In genomic region chr12:6979453-6979852, GRCh38 we compare ENCODE assay signal across 27 cellular contexts. TPM values are rescaled to one million over a fixed set of nuclear protein-coding genes. Genes with fewer than 3 reads are reported as not detected.
DNase-seq lines count a peak whose midpoint lies in the region; ATAC-seq, FAIRE-seq and TF ChIP-seq lines count a peak whose summit lies in the region.
"Had no signal": no experiment of that assay in that cellular context is flagged by ENCODE, and none has a peak within 500 bp of the region (broad histone marks: within the 10 kb centered on the region; RNA-seq: fewer than 3 reads in every experiment).

No MANE protein-coding gene starts in this region.

- DNase-seq in activated T-cell treated with anti-CD3 and anti-CD28 coated beads, Interleukin-2, amount 50 U/mL, for 24 hours = no peak
- DNase-seq in activated T-cell treated with anti-CD3 and anti-CD28 coated beads, Interleukin-2, amount 50 U/mL, for 1 hour = no peak
- no peak for DNase-seq in HCT116 (ENCODE audit: low read depth, low spot score)
- no peak for DNase-seq in stimulated activated effector memory CD8-positive, alpha-beta T cell treated with anti-CD3 and anti-CD28 coated beads, Interleukin-12 subunit alpha, Interleukin-12 subunit beta, amount 100 ng/mL, for 72 hours (ENCODE audit: low spot score in 2 of 2)
- DNase-seq in frontal cortex (ENCODE audit: low spot score in 2 of 2) = no peak
- DNase-seq in HuH-7.5 (ENCODE audit: low spot score) = no peak
- DNase-seq: activated CD4-positive, alpha-beta T cell treated with anti-CD3 and anti-CD28 coated beads, Interleukin-2, amount 50 U/mL, for 48 hours; activated naive CD8-positive, alpha-beta T cell treated with anti-CD3 and anti-CD28 coated beads, Interleukin-2, amount 10 ng/mL, durations not matched to agents 7 days and 5 days; activated T-cell treated with anti-CD3 and anti-CD28 coated beads, Interleukin-2, amount 50 U/mL, for 48 hours; body of pancreas; H7; hippocampal formation; mesenchymal stem cell; naive thymus-derived CD4-positive, alpha-beta T cell; NCI-H187; SJCRH30 had no signal

- no peak for TF ChIP-seq POLR2A in HCT116 (IDR thresholded peaks at IDR 0.05; ENCODE audit: borderline replicate concordance, extremely low read depth, insufficient read depth, insufficient read length)

- H3K9me3 Mint-ChIP-seq in activated T-cell treated with anti-CD3 and anti-CD28 coated beads, Interleukin-2, amount 50 U/mL, for 24 hours = no peaks in the 10 kb centered on the region
- H3K9me3 Mint-ChIP-seq in stimulated activated effector memory CD8-positive, alpha-beta T cell treated with anti-CD3 and anti-CD28 coated beads, Interleukin-12 subunit alpha, Interleukin-12 subunit beta, amount 100 ng/mL, for 72 hours = no peaks in the 10 kb centered on the region
- H3K9me3 Mint-ChIP-seq: activated naive CD8-positive, alpha-beta T cell treated with anti-CD3 and anti-CD28 coated beads, Interleukin-2, amount 10 ng/mL, durations not matched to agents 7 days and 5 days; naive thymus-derived CD4-positive, alpha-beta T cell had no signal

- no peak for TF ChIP-seq CTCF in HCT116 (IDR thresholded peaks at IDR 0.05 in 2 of 3, conservative IDR thresholded peaks at IDR 0.05 in 1 of 3; ENCODE audit: borderline replicate concordance in 1 of 3, insufficient read depth in 1 of 3, low read depth in 2 of 3, low read length in 2 of 3)

- H3K4me3 Mint-ChIP-seq in activated T-cell treated with anti-CD3 and anti-CD28 coated beads, Interleukin-2, amount 50 U/mL, for 24 hours = no peak overlapping the region
- no peak overlapping the region for H3K4me3 Mint-ChIP-seq in stimulated activated effector memory CD8-positive, alpha-beta T cell treated with anti-CD3 and anti-CD28 coated beads, Interleukin-12 subunit alpha, Interleukin-12 subunit beta, amount 100 ng/mL, for 72 hours
- H3K4me3 Mint-ChIP-seq: activated naive CD8-positive, alpha-beta T cell treated with anti-CD3 and anti-CD28 coated beads, Interleukin-2, amount 10 ng/mL, durations not matched to agents 7 days and 5 days; naive thymus-derived CD4-positive, alpha-beta T cell had no signal

- peaks cover 15% of the 10 kb centered on the region for H3K4me1 Mint-ChIP-seq in activated T-cell treated with anti-CD3 and anti-CD28 coated beads, Interleukin-2, amount 50 U/mL, for 24 hours (ENCODE audit: low read depth)
- peaks cover 9% of the 10 kb centered on the region for H3K4me1 Mint-ChIP-seq in stimulated activated effector memory CD8-positive, alpha-beta T cell treated with anti-CD3 and anti-CD28 coated beads, Interleukin-12 subunit alpha, Interleukin-12 subunit beta, amount 100 ng/mL, for 72 hours

- peaks cover 100% of the 10 kb centered on the region for H3K36me3 Mint-ChIP-seq in activated T-cell treated with anti-CD3 and anti-CD28 coated beads, Interleukin-2, amount 50 U/mL, for 24 hours (ENCODE audit: low read depth)
- peaks cover 100% of the 10 kb centered on the region for H3K36me3 Mint-ChIP-seq in stimulated activated effector memory CD8-positive, alpha-beta T cell treated with anti-CD3 and anti-CD28 coated beads, Interleukin-12 subunit alpha, Interleukin-12 subunit beta, amount 100 ng/mL, for 72 hours

- no peaks in the 10 kb centered on the region for H3K9me2 ChIP-seq in HCT116 (ENCODE audit: insufficient read depth)

- no peak overlapping the region for H3K27ac ChIP-seq in HCT116 (ENCODE audit: low read depth, low read length)
- H3K27ac ChIP-seq: body of pancreas, coronary artery, KMS-11, pancreas, SJCRH30, tibial nerve had no signal

- H2AFZ ChIP-seq in HCT116 (ENCODE audit: low read depth, low read length, poor library complexity, severe bottlenecking) = no peak overlapping the region

- H3K27ac Mint-ChIP-seq in activated T-cell treated with anti-CD3 and anti-CD28 coated beads, Interleukin-2, amount 50 U/mL, for 24 hours = peak overlapping the region; percentile 80
- H3K27ac Mint-ChIP-seq in stimulated activated effector memory CD8-positive, alpha-beta T cell treated with anti-CD3 and anti-CD28 coated beads, Interleukin-12 subunit alpha, Interleukin-12 subunit beta, amount 100 ng/mL, for 72 hours = peak overlapping the region; percentile 80

- no peaks in the 10 kb centered on the region for H3K9me3 ChIP-seq in HCT116 (ENCODE audit: control insufficient read depth in 1 of 2, insufficient read depth in 1 of 2, low read depth in 1 of 2, low read length in 2 of 2)
- H3K9me3 ChIP-seq: body of pancreas, pancreas, SJCRH30, tibial nerve had no signal

- no peaks in the 10 kb centered on the region for H3K27me3 ChIP-seq in HCT116 (ENCODE audit: insufficient read depth, low read length)
- H3K27me3 ChIP-seq: body of pancreas, pancreas, SJCRH30, tibial nerve had no signal

- H3K9ac ChIP-seq in HCT116 (ENCODE audit: low read length) = no peak overlapping the region
- H3K9ac ChIP-seq: KMS-11 had no signal

- POLR2A ChIA-PET in HCT116 (lab: Charles Lee) = no interaction called here

- ATAC-seq in HCT116 (no peak), esophagus mucosa (peak; percentile 14), GM18511 (IDR thresholded peaks at IDR 0.05; ENCODE audit: unreplicated experiment) (no peak)
- ATAC-seq in stimulated activated effector memory CD8-positive, alpha-beta T cell treated with anti-CD3 and anti-CD28 coated beads, Interleukin-12 subunit alpha, Interleukin-12 subunit beta, amount 100 ng/mL, for 72 hours = no peak
- ATAC-seq: body of pancreas; naive thymus-derived CD4-positive, alpha-beta T cell; pancreas had no signal

- H3K36me3 ChIP-seq in HCT116 (ENCODE audit: control insufficient read depth in 1 of 2, insufficient read depth in 2 of 2, low read length in 2 of 2) = peaks cover 55 to 60% of the 10 kb centered on the region in 2 experiments

- RAD21 ChIA-PET in HCT116 (lab: Charles Lee; ENCODE audit: low non-redundant PET in 1 of 2, low total read pairs in 2 of 2, uncharacterized antibody in 2 of 2, unreplicated experiment in 2 of 2) = no interaction called here

- no peaks in the 10 kb centered on the region for H3K4me1 ChIP-seq in HCT116 (ENCODE audit: control insufficient read depth in 1 of 2, insufficient read depth in 2 of 2, low read length in 2 of 2)
- H3K4me1 ChIP-seq: body of pancreas, pancreas, SJCRH30, tibial nerve had no signal

- intact Hi-C loops in HCT116 (cut with micrococcal nuclease) = no loop called here

- H3K4me3 ChIP-seq in HCT116 (replicated peaks in 1 of 2; ENCODE audit: low read depth in 1 of 2, low read length in 2 of 2) = no peak overlapping the region
- H3K4me3 ChIP-seq: body of pancreas, coronary artery, pancreas, SJCRH30, tibial nerve had no signal

- H3K27me3 Mint-ChIP-seq in activated T-cell treated with anti-CD3 and anti-CD28 coated beads, Interleukin-2, amount 50 U/mL, for 24 hours = no peaks in the 10 kb centered on the region
- H3K27me3 Mint-ChIP-seq: activated naive CD8-positive, alpha-beta T cell treated with anti-CD3 and anti-CD28 coated beads, Interleukin-2, amount 10 ng/mL, durations not matched to agents 7 days and 5 days; naive thymus-derived CD4-positive, alpha-beta T cell had no signal

- BruUV-seq in HCT116 (replicated peaks; lab: Mats Ljungman, UMichigan) = no TSS peak

- no peak for TF ChIP-seq RAD21 in HCT116 (IDR thresholded peaks at IDR 0.05; ENCODE audit: low read depth)

- no peak overlapping the region for H3K4me2 ChIP-seq in HCT116 (ENCODE audit: low read length)
- H3K4me2 ChIP-seq: KMS-11 had no signal

- no peaks in the 10 kb centered on the region for H4K20me1 ChIP-seq in HCT116 (ENCODE audit: insufficient read depth)

- peaks cover 8% of the 10 kb centered on the region; the same call in 1 of the 2 replicates for H3K79me2 ChIP-seq in HCT116 (ENCODE audit: insufficient read depth, low read length)

- CTCF ChIA-PET in HCT116 (lab: Charles Lee) = no interaction called here

- no peak for FAIRE-seq in frontal cortex (lab: Jason Lieb, UNC)
- FAIRE-seq: A204.1, endometrium, pancreas had no signal

TF ChIP-seq in HCT116, 20 proteins besides CTCF, POLR2A, EP300 and RAD21:
- TF ChIP-seq EZH2phosphoT487 (IDR thresholded peaks at IDR 0.05; ENCODE audit: borderline replicate concordance) (no peak), SIN3A (IDR thresholded peaks at IDR 0.05; ENCODE audit: low read depth) (peak; percentile 4; the same call in 1 of the 2 replicates)
TF ChIP-seq in HCT116: peak in this region for 1.

RNA-seq across cellular contexts. Expression of gene EMG1, which starts 8.7 kb away (rescaled TPM):
- total RNA-seq in HCT116 (2021; ENCODE audit: unreplicated experiment) (111 TPM), esophagus mucosa (53.9 TPM), frontal cortex (22.4 TPM)
- polyA plus RNA-seq in HCT116 (2012) = 80.4 and 92.7 TPM in 2 replicates

RNA-seq across cellular contexts. Expression of gene PHB2, which starts 9.0 kb away (rescaled TPM):
- total RNA-seq in HCT116 (2021; ENCODE audit: unreplicated experiment) = 466 TPM
- 331 and 372 TPM in 2 replicates for polyA plus RNA-seq in HCT116 (2012)
- 221 TPM for total RNA-seq in esophagus mucosa
- total RNA-seq in frontal cortex = 175 TPM

RNA-seq across cellular contexts. Expression of gene PTPN6, which starts 28.3 kb away (rescaled TPM):
- total RNA-seq in HCT116 (2021; ENCODE audit: unreplicated experiment) = 47.7 TPM
- 63.9 and 64.2 TPM in 2 replicates for polyA plus RNA-seq in HCT116 (2012)
- 17.8 TPM for total RNA-seq in esophagus mucosa
- total RNA-seq in frontal cortex = 1.6 TPM

RNA-seq across cellular contexts. Expression of gene C12orf57, which starts 35.6 kb away (rescaled TPM):
- total RNA-seq in HCT116 (2021; ENCODE audit: unreplicated experiment) (202 TPM), esophagus mucosa (84.0 TPM), frontal cortex (322 TPM)
- 409 and 485 TPM in 2 replicates for polyA plus RNA-seq in HCT116 (2012)

RNA-seq across cellular contexts. Expression of gene RNU7-1, which starts 35.8 kb away (rescaled TPM):
- total RNA-seq in HCT116 (2021; ENCODE audit: unreplicated experiment) (not detected), esophagus mucosa (not detected), frontal cortex (not detected)
- not detected in 2 replicates for polyA plus RNA-seq in HCT116 (2012)
- total RNA-seq: activated naive CD8-positive, alpha-beta T cell treated with anti-CD3 and anti-CD28 coated beads, Interleukin-2, amount 10 ng/mL, durations not matched to agents 7 days and 5 days; body of pancreas; H7; naive thymus-derived CD4-positive, alpha-beta T cell; OCI-LY7; pancreas; SJCRH30; T-helper 1 cell treated with Interleukin-12 subunit alpha and Interleukin-12 subunit beta and Interleukin-4 antibody, amounts not matched to agents 30 ng/mL and 1 ng/mL, for 36 hours; tibial nerve had no signal
- polyA plus RNA-seq: BJ; naive thymus-derived CD4-positive, alpha-beta T cell; pancreas had no signal
